In the genomic region with DNA sequence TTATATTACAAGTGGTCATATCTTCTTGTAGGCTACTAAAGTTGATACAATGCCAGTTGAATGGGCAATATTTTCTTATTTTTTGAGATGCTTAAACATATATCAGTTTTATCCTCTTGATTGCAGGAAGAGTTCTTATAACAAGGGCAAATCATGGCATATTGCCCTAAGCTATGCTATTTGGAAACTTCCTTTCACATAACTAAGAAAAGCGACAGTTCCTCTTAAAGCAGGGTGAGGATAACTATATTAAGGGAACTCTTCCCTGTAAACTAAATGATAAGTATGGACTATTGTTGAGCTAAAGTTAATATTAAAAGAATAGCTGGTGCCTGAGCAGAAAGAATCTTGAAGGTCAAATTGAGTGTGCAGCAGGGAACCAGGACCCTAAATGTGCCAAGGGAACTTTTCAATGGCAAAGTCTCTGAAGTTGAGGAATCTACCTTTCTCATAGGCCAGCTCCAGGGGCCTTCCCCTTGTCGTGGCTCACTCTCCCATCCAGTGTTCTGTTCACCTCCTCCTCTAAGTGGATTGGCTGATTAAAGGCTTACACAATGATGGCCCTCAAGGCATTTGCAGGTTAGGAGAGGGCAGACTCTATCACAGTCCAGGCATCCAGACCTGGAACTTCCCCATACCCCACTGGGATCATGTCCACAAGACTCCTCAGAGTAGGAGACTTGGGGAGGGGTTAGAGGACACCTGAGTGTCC, we compare ENCODE assay signal across 16 cellular contexts. TPM values are rescaled to one million over a fixed set of nuclear protein-coding genes. Genes with fewer than 3 reads are reported as not detected.
DNase-seq lines count a peak whose midpoint lies in the region; ATAC-seq and TF ChIP-seq lines count a peak whose summit lies in the region.
"Had no signal": no experiment of that assay in that cellular context is flagged by ENCODE, and none has a peak within 500 bp of the region (broad histone marks: within the 10 kb centered on the region; RNA-seq: fewer than 3 reads in every experiment).

No MANE protein-coding gene starts in this region.

- CTCF ChIA-PET in activated CD8-positive, alpha-beta T cell treated with anti-CD3 and anti-CD28 coated beads for 36 hours (lab: Charles Lee), result interaction anchor here (0.6 to 2.4 kb wide), 5 partner anchors 9 to 91 kb away, joined by 3 to 8 read pairs (median 3); no protein-coding TSS in a partner anchor

- H3K36me3 Mint-ChIP-seq in T-helper 1 cell treated with Interleukin-12 subunit alpha and Interleukin-12 subunit beta and Interleukin-4 antibody, amounts not matched to agents 30 μg/mL and 1 μg/mL, for 36 hours (ENCODE audit: low read depth), result peaks cover 34% of the 10 kb centered on the region
- H3K36me3 Mint-ChIP-seq in activated CD8-positive, alpha-beta T cell treated with anti-CD3 and anti-CD28 coated beads for 36 hours (ENCODE audit: low read depth), result peaks cover 20% of the 10 kb centered on the region
- H3K36me3 Mint-ChIP-seq in natural killer cell treated with Interleukin-12 subunit alpha and Interleukin-12 subunit beta and Interleukin-15 and Interleukin-18, amount 100 ng/mL, for 72 hours, result no peaks in the 10 kb centered on the region

- H3K9me3 Mint-ChIP-seq in T-helper 1 cell treated with Interleukin-12 subunit alpha and Interleukin-12 subunit beta and Interleukin-4 antibody, amounts not matched to agents 30 μg/mL and 1 μg/mL, for 36 hours, result no peaks in the 10 kb centered on the region
- H3K9me3 Mint-ChIP-seq in activated CD8-positive, alpha-beta T cell treated with anti-CD3 and anti-CD28 coated beads for 36 hours, result no peaks in the 10 kb centered on the region
- H3K9me3 Mint-ChIP-seq in natural killer cell treated with Interleukin-12 subunit alpha and Interleukin-12 subunit beta and Interleukin-15 and Interleukin-18, amount 100 ng/mL, for 72 hours, result no peaks in the 10 kb centered on the region

- H3K4me1 Mint-ChIP-seq in T-helper 1 cell treated with Interleukin-12 subunit alpha and Interleukin-12 subunit beta and Interleukin-4 antibody, amounts not matched to agents 30 μg/mL and 1 μg/mL, for 36 hours (ENCODE audit: low read depth), result peaks cover 84% of the 10 kb centered on the region
- H3K4me1 Mint-ChIP-seq in activated CD8-positive, alpha-beta T cell treated with anti-CD3 and anti-CD28 coated beads for 36 hours (ENCODE audit: low read depth), result peaks cover 85% of the 10 kb centered on the region
- H3K4me1 Mint-ChIP-seq in natural killer cell treated with Interleukin-12 subunit alpha and Interleukin-12 subunit beta and Interleukin-15 and Interleukin-18, amount 100 ng/mL, for 72 hours (ENCODE audit: low read depth in 2 of 2), result peaks cover 77% of the 10 kb centered on the region in 2 donors

- H3K27me3 Mint-ChIP-seq in T-helper 1 cell treated with Interleukin-12 subunit alpha and Interleukin-12 subunit beta and Interleukin-4 antibody, amounts not matched to agents 30 μg/mL and 1 μg/mL, for 36 hours (ENCODE audit: low read depth), result no peaks in the 10 kb centered on the region
- H3K27me3 Mint-ChIP-seq in activated CD8-positive, alpha-beta T cell treated with anti-CD3 and anti-CD28 coated beads for 36 hours, result no peaks in the 10 kb centered on the region
- H3K27me3 Mint-ChIP-seq in natural killer cell treated with Interleukin-12 subunit alpha and Interleukin-12 subunit beta and Interleukin-15 and Interleukin-18, amount 100 ng/mL, for 72 hours, result no peaks in the 10 kb centered on the region

- intact Hi-C loops in activated CD8-positive, alpha-beta T cell treated with anti-CD3 and anti-CD28 coated beads for 36 hours (cut with micrococcal nuclease), result loop anchor here (2.0 kb wide), 1 partner anchor 44 kb away; no protein-coding TSS in a partner anchor

- ATAC-seq in activated CD8-positive, alpha-beta T cell treated with anti-CD3 and anti-CD28 coated beads for 36 hours, result no peak
- ATAC-seq in natural killer cell treated with Interleukin-12 subunit alpha and Interleukin-12 subunit beta and Interleukin-15 and Interleukin-18, amount 100 ng/mL, for 72 hours, result no peak
- ATAC-seq: left ventricle myocardium superior, PC-3 had no signal

- POLR2A ChIA-PET in activated CD8-positive, alpha-beta T cell treated with anti-CD3 and anti-CD28 coated beads for 36 hours (lab: Charles Lee), result interaction anchor here (2.4 to 18.3 kb wide), 3 partner anchors 9 to 16 kb away, joined by 7 to 202 read pairs (median 8); no protein-coding TSS in a partner anchor

- DNase-seq in T-helper 1 cell (no peak), Kasumi-1 (lab: John Stamatoyannopoulos, UW) (peak; percentile 42 to 44), NCI-H69 (lab: John Stamatoyannopoulos, UW) (no peak), DMS114 treated with DMSO at 0.1 percent for 48 hours (lab: John Stamatoyannopoulos, UW; ENCODE audit: unreplicated experiment) (no peak)
- DNase-seq in activated CD8-positive, alpha-beta T cell treated with anti-CD3 and anti-CD28 coated beads for 36 hours, result peak; percentile 34
- DNase-seq in natural killer cell treated with Interleukin-12 subunit alpha and Interleukin-12 subunit beta and Interleukin-15 and Interleukin-18, amount 100 ng/mL, for 72 hours (ENCODE audit: low spot score), result no peak
- DNase-seq in activated CD4-positive, CD25-positive, alpha-beta regulatory T cell (lab: John Stamatoyannopoulos, UW), result no peak
- DNase-seq: cortex of kidney, DMS 273 treated with DMSO at 0.1 percent for 48 hours, left ventricle myocardium superior, NCI-H2171 treated with DMSO at 0.1 percent for 48 hours, PC-3, substantia nigra had no signal

- peak overlapping the region; percentile 83 for H3K4me3 Mint-ChIP-seq in T-helper 1 cell treated with Interleukin-12 subunit alpha and Interleukin-12 subunit beta and Interleukin-4 antibody, amounts not matched to agents 30 μg/mL and 1 μg/mL, for 36 hours
- peak overlapping the region; percentile 66 for H3K4me3 Mint-ChIP-seq in activated CD8-positive, alpha-beta T cell treated with anti-CD3 and anti-CD28 coated beads for 36 hours
- H3K4me3 Mint-ChIP-seq in natural killer cell treated with Interleukin-12 subunit alpha and Interleukin-12 subunit beta and Interleukin-15 and Interleukin-18, amount 100 ng/mL, for 72 hours, result no peak overlapping the region

- peak overlapping the region; percentile 81 for H3K27ac Mint-ChIP-seq in T-helper 1 cell treated with Interleukin-12 subunit alpha and Interleukin-12 subunit beta and Interleukin-4 antibody, amounts not matched to agents 30 μg/mL and 1 μg/mL, for 36 hours
- peak overlapping the region; percentile 89 for H3K27ac Mint-ChIP-seq in activated CD8-positive, alpha-beta T cell treated with anti-CD3 and anti-CD28 coated beads for 36 hours
- H3K27ac Mint-ChIP-seq in natural killer cell treated with Interleukin-12 subunit alpha and Interleukin-12 subunit beta and Interleukin-15 and Interleukin-18, amount 100 ng/mL, for 72 hours, result peak overlapping the region; percentile 73 to 84

- TF ChIP-seq CTCF in activated CD8-positive, alpha-beta T cell treated with anti-CD3 and anti-CD28 coated beads for 36 hours (IDR thresholded peaks at IDR 0.05), result no peak

RNA-seq across cellular contexts. Expression of gene FYB1, which starts 26.8 kb away (rescaled TPM):
- total RNA-seq in activated CD8-positive, alpha-beta T cell treated with anti-CD3 and anti-CD28 coated beads for 36 hours, result 10 to 100 TPM; 82.8 to 83.0 TPM
- total RNA-seq in natural killer cell treated with Interleukin-12 subunit alpha and Interleukin-12 subunit beta and Interleukin-15 and Interleukin-18, amount 100 ng/mL, for 72 hours, result 10 to 100 TPM; 71.9 to 72.8 TPM
- total RNA-seq: A673, fibroblast of lung had no signal

Comparison
In these comparisons a context has a peak if more than half of its experiments do, and no peak if none do; other contexts are left out.
1. DNase-seq: peak in Kasumi-1 (2 of 2) and activated CD8-positive, alpha-beta T cell treated with anti-CD3 and anti-CD28 coated beads for 36 hours (single experiment); none in T-helper 1 cell (0 of 5), natural killer cell treated with Interleukin-12 subunit alpha and Interleukin-12 subunit beta and Interleukin-15 and Interleukin-18, amount 100 ng/mL, for 72 hours (single experiment), NCI-H69 (single experiment), DMS114 treated with DMSO at 0.1 percent for 48 hours (single experiment) and activated CD4-positive, CD25-positive, alpha-beta regulatory T cell (0 of 4).
2. Peak in every context shown above with its lines, with median percentiles within 50 percentile points of each other: H3K27ac Mint-ChIP-seq.